10 cellular contexts compared by ENCODE assay signal in genomic region chr20:51802170-51802745, GRCh38. TPM values are rescaled to one million over a fixed set of nuclear protein-coding genes. Genes with fewer than 3 reads are reported as not detected.
DNase-seq lines count a peak whose midpoint lies in the region; ATAC-seq and TF ChIP-seq lines count a peak whose summit lies in the region.
"Had no signal": no experiment of that assay in that cellular context is flagged by ENCODE, and none has a peak within 500 bp of the region (broad histone marks: within the 10 kb centered on the region; RNA-seq: fewer than 3 reads in every experiment).

SALL4 (minus strand) TSS chr20:51802521; CDS start chr20:51802408, 113 bp downstream.

- no peaks in the 10 kb centered on the region for H3K9me3 ChIP-seq in left ventricle myocardium inferior (replicated peaks)
- H3K9me3 ChIP-seq in colonic mucosa, result no peaks in the 10 kb centered on the region
- no peaks in the 10 kb centered on the region for H3K9me3 ChIP-seq in vagina

- WGBS in mesendoderm (ENCODE audit: extremely low coverage, insufficient coverage, low lambda C conversion rate), result no CpG with 5 or more reads among the region's 44 CpGs

- H3K4me3 ChIP-seq in left ventricle myocardium inferior, result peak within 1 kb of the TSS; percentile 65
- H3K4me3 ChIP-seq in colonic mucosa, result peak within 1 kb of the TSS; percentile 24
- peak within 1 kb of the TSS; percentile 94 for H3K4me3 ChIP-seq in mesendoderm (ENCODE audit: low read length)
- H3K4me3 ChIP-seq in vagina, result peak within 1 kb of the TSS; percentile 13 to 26

- no peak for TF ChIP-seq POLR2A in vagina (IDR thresholded peaks at IDR 0.05)

- ATAC-seq in left cardiac atrium, result no peak
- ATAC-seq in HG02885 (IDR thresholded peaks at IDR 0.05; ENCODE audit: poor library complexity, unreplicated experiment), result no peak

- peak within 1 kb of the TSS; percentile 30 for H2AK5ac ChIP-seq in mesendoderm (ENCODE audit: low read length)

- H3K9ac ChIP-seq in colonic mucosa (ENCODE audit: low read depth in 2 of 2, low read length in 2 of 2), result peak within 1 kb of the TSS in 1 of 2 donors; percentile 30
- peak within 1 kb of the TSS; percentile 95 for H3K9ac ChIP-seq in mesendoderm (ENCODE audit: low read length)

- H3K18ac ChIP-seq in mesendoderm (ENCODE audit: low read length), result peak within 1 kb of the TSS; percentile 82

- peak within 1 kb of the TSS; percentile 50 for H2BK120ac ChIP-seq in mesendoderm (ENCODE audit: low read depth, low read length)

- intact Hi-C loops in left ventricle myocardium inferior (cut with micrococcal nuclease), result no loop called here
- intact Hi-C loops in left cardiac atrium (cut with DNase I), result no loop called here
- intact Hi-C loops in colonic mucosa (cut with DNase I), result no loop called here
- intact Hi-C loops in vagina (cut with DNase I), result no loop called here

- H3K36me3 ChIP-seq in left ventricle myocardium inferior (no peaks in the 10 kb centered on the region), colonic mucosa (no peaks in the 10 kb centered on the region), mesendoderm (ENCODE audit: control insufficient read depth, insufficient read depth, low read length) (no peaks in the 10 kb centered on the region), vagina (no peaks in the 10 kb centered on the region)

- no peak within 1 kb of the TSS for H3K23ac ChIP-seq in mesendoderm (ENCODE audit: low read length)

- TF ChIP-seq CTCF in left ventricle myocardium inferior (IDR thresholded peaks at IDR 0.05; ENCODE audit: borderline replicate concordance) (no peak), colonic mucosa (IDR thresholded peaks at IDR 0.05) (no peak), vagina (IDR thresholded peaks at IDR 0.05) (no peak)

- peaks cover 25% of the 10 kb centered on the region for H3K4me1 ChIP-seq in left ventricle myocardium inferior
- H3K4me1 ChIP-seq in colonic mucosa, result peaks cover 6% of the 10 kb centered on the region
- H3K4me1 ChIP-seq in mesendoderm (ENCODE audit: control insufficient read depth, low read depth, low read length), result peaks cover 4% of the 10 kb centered on the region
- peaks cover 25% of the 10 kb centered on the region for H3K4me1 ChIP-seq in vagina

- H3K27me3 ChIP-seq in left ventricle myocardium inferior (ENCODE audit: low read depth) (peaks cover 87% of the 10 kb centered on the region), colonic mucosa (peaks cover 27% of the 10 kb centered on the region), mesendoderm (ENCODE audit: insufficient read depth, low read length, poor library complexity) (no peaks in the 10 kb centered on the region), vagina (peaks cover 11% of the 10 kb centered on the region)

- peak within 1 kb of the TSS; percentile 99 for H3K4ac ChIP-seq in mesendoderm (ENCODE audit: low read depth, low read length)

- H2BK5ac ChIP-seq in mesendoderm (ENCODE audit: low read length), result peak within 1 kb of the TSS; percentile 80

- peak within 1 kb of the TSS; percentile 95 for H3K56ac ChIP-seq in mesendoderm (ENCODE audit: low read length)

- peaks cover 42% of the 10 kb centered on the region for H3K79me2 ChIP-seq in mesendoderm (ENCODE audit: control insufficient read depth, insufficient read depth, low read length)

- no peaks in the 10 kb centered on the region for H3K79me1 ChIP-seq in mesendoderm (ENCODE audit: low read length)

- no peak within 1 kb of the TSS for H4K8ac ChIP-seq in mesendoderm (ENCODE audit: low read depth, low read length)

- DNase-seq in left ventricle myocardium inferior (no peak), left cardiac atrium (no peak), colonic mucosa (no peak), mesendoderm (peak; percentile 99), vagina (ENCODE audit: extremely low spot score in 2 of 2) (no peak), LoVo (ENCODE audit: low spot score) (no peak), SKM-1 treated with dmso at 0.1 percent for 144 hours (lab: John Stamatoyannopoulos, UW; ENCODE audit: unreplicated experiment) (no peak)
- DNase-seq: NCI-H345 had no signal

- H3K4me2 ChIP-seq in mesendoderm (ENCODE audit: low read length), result peak within 1 kb of the TSS; percentile 33

- H3K27ac ChIP-seq in left ventricle myocardium inferior (replicated peaks) (no peak within 1 kb of the TSS), colonic mucosa (no peak within 1 kb of the TSS), mesendoderm (ENCODE audit: low read depth, low read length) (peak within 1 kb of the TSS; percentile 94), vagina (no peak within 1 kb of the TSS)

- no peak within 1 kb of the TSS for H2BK15ac ChIP-seq in mesendoderm (replicated peaks; ENCODE audit: low read depth)

- H4K5ac ChIP-seq in mesendoderm (ENCODE audit: low read length), result peak within 1 kb of the TSS; percentile 79

RNA-seq across cellular contexts. Expression of gene SALL4, which starts in this region (rescaled TPM):
- total RNA-seq in left ventricle myocardium inferior (0.25 TPM), left cardiac atrium (under 1 TPM; 0.09 to 0.13 TPM), colonic mucosa (under 1 TPM; 0.13 to 0.35 TPM), vagina (not detected)
- 92.3 TPM for polyA plus RNA-seq in mesendoderm (2013, experiment 1 of 2)
- polyA plus RNA-seq in mesendoderm (2013, experiment 2 of 2), result 94.0 TPM
- total RNA-seq: myocyte had no signal

Comparison
In these comparisons a context has a peak if more than half of its experiments do, and no peak if none do; other contexts are left out.
1. H3K4me3 ChIP-seq: peak in every context shown above with its lines; median percentile 94 in mesendoderm; 65 in left ventricle myocardium inferior; 24 in colonic mucosa; 20 in vagina.